ENCODE assay signal across 31 cellular contexts in genomic region chr18:13940326-13940725, GRCh38. TPM values are rescaled to one million over a fixed set of nuclear protein-coding genes. Genes with fewer than 3 reads are reported as not detected.
"Had no signal": no experiment of that assay in that cellular context is flagged by ENCODE, and none has a peak within 500 bp of the region (broad histone marks: within the 10 kb centered on the region; RNA-seq: fewer than 3 reads in every experiment).

No MANE protein-coding gene starts in this region.

- H3K27ac ChIP-seq: KMS-11, Peyer's patch, SJSA1 had no signal

- H3K9me3 ChIP-seq: Peyer's patch, SJSA1 had no signal

- H3K27me3 ChIP-seq: Peyer's patch, SJSA1 had no signal

- H3K36me3 ChIP-seq: Peyer's patch, SJSA1 had no signal

- H3K9ac ChIP-seq: KMS-11 had no signal

- H3K4me2 ChIP-seq: KMS-11 had no signal

- DNase-seq: Karpas-422, KBM-7, MM.1S, MV-4-11, NCI-H1092, NCI-H1105, NCI-H1417 treated with DMSO at 0.1 percent for 48 hours, NCI-H1436 treated with DMSO at 0.1 percent for 48 hours, NCI-H1694 treated with DMSO at 0.1 percent for 48 hours, NCI-H187 treated with DMSO at 0.1 percent for 48 hours, NCI-H2029, NCI-H2081, NCI-H2171 treated with DMSO at 0.1 percent for 48 hours, NCI-H2227 treated with DMSO at 0.1 percent for 48 hours, NCI-H345, NCI-H446, NCI-H510A treated with DMSO at 0.1 percent for 48 hours, NCI-H524 treated with DMSO at 0.1 percent for 48 hours, NCI-H526 treated with DMSO at 0.1 percent for 48 hours, NCI-H774, Peyer's patch, Right ventricle myocardium superior, RPMI8226, SHP77 treated with DMSO at 0.1 percent for 48 hours, SW 1271 had no signal

- H3K4me1 ChIP-seq: Peyer's patch, SJSA1 had no signal

- H3K4me3 ChIP-seq: Peyer's patch, SJSA1 had no signal

RNA-seq across cellular contexts. Expression of gene MC2R, which starts 25.0 kb away (rescaled TPM):
- total RNA-seq: LHCN-M2, MCF 10A, NCI-H460, OCI-LY7, Peyer's patch, Right ventricle myocardium superior, SJSA1 had no signal
